In the genomic region with DNA sequence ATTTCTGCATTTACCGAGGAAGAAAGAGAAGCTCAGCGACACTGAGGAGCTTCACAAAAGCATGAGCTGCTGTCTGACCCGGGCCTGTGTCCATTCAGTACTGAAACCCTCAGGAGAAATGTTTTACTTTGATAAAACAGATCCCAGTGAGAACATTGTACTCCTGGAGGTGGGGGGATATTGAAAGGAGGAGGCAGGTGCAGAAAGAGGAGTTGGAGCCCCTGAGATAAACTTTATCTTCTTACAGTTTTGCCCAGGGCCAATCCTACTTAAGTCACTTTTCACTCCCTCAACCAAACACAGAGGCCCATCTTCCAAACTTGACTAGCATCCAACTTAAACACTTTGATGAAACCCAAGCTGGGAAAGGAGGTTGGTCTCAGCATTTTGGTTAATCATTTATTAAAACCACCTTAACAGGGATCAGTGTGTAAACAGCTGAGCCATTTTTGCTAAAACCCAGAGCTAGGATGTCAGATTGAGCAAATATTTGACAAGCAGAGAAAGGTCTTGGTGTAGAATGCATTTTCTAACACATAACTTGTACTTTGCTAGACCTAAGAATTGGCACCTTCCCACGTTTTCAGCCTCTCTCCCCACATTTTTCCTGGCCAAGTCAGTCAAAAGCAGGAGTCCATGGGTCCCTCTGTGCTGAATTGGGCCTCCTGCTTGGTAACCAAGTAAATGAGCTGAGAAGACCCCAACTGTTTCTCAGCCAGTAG, we compare ENCODE assay signal across 12 cellular contexts. TPM values are rescaled to one million over a fixed set of nuclear protein-coding genes. Genes with fewer than 3 reads are reported as not detected.
A peak's percentile ranks its signal among the peaks of the same experiment; 100 is the strongest.
DNase-seq lines count a peak whose midpoint lies in the region; ATAC-seq and TF ChIP-seq lines count a peak whose summit lies in the region.
"Had no signal": no experiment of that assay in that cellular context is flagged by ENCODE, and none has a peak within 500 bp of the region (broad histone marks: within the 10 kb centered on the region; RNA-seq: fewer than 3 reads in every experiment).

No MANE protein-coding gene starts in this region.

- H3K36me3 Mint-ChIP-seq in type B pancreatic cell: no peaks in the 10 kb centered on the region
- no peaks in the 10 kb centered on the region for H3K36me3 Mint-ChIP-seq in activated T-helper 2 cell treated with anti-CD3 and anti-CD28 coated beads, Interferon-gamma antibody, Interleukin-2, Interleukin-4, amounts not matched to agents 10 μg/mL and 5 μg/mL and 100 μg/mL, durations not matched to agents 14 hours and 24 hours and 36 hours (ENCODE audit: low read depth)

- intact Hi-C loops in activated T-helper 2 cell treated with anti-CD3 and anti-CD28 coated beads, Interferon-gamma antibody, Interleukin-2, Interleukin-4, amounts not matched to agents 10 μg/mL and 5 μg/mL and 100 μg/mL, durations not matched to agents 14 hours and 24 hours and 36 hours (cut with micrococcal nuclease): no loop called here

- ATAC-seq in left lobe of liver (peak; percentile 81), GM19328 (IDR thresholded peaks at IDR 0.05; ENCODE audit: unreplicated experiment) (no peak)

- H3K4me3 ChIP-seq in cardiac fibroblast (replicated peaks in 1 of 2; ENCODE audit: low read depth in 2 of 2, low read length in 2 of 2): no peak overlapping the region

- DNase-seq in NCI-H1092 treated with DMSO at 0.1 percent for 48 hours (lab: John Stamatoyannopoulos, UW) (peak; percentile 29), NCI-H1092 (lab: John Stamatoyannopoulos, UW) (no peak), cardiac fibroblast (ENCODE audit: low read depth in 2 of 2) (peak; percentile 39), left lobe of liver (ENCODE audit: low spot score) (peak; percentile 65), type B pancreatic cell (ENCODE audit: extremely low spot score, unreplicated experiment) (no peak), NCI-H1417 treated with DMSO at 0.1 percent for 48 hours (lab: John Stamatoyannopoulos, UW) (no peak)
- DNase-seq in activated T-helper 2 cell treated with anti-CD3 and anti-CD28 coated beads, Interferon-gamma antibody, Interleukin-2, Interleukin-4, amounts not matched to agents 10 μg/mL and 5 μg/mL and 100 μg/mL, durations not matched to agents 14 hours and 24 hours and 36 hours (ENCODE audit: low spot score): no peak
- DNase-seq: activated CD4-positive, alpha-beta T cell treated with anti-CD3 and anti-CD28 coated beads, Interleukin-2, amount 50 U/mL, for 1 hour; activated effector memory CD4-positive, alpha-beta T cell treated with anti-CD3 and anti-CD28 coated beads, Interleukin-2, amount 50 U/mL, for 16 hours; cerebellar nuclear complex; NCI-H146 had no signal

- H3K4me3 Mint-ChIP-seq in type B pancreatic cell: no peak overlapping the region
- no peak overlapping the region for H3K4me3 Mint-ChIP-seq in activated T-helper 2 cell treated with anti-CD3 and anti-CD28 coated beads, Interferon-gamma antibody, Interleukin-2, Interleukin-4, amounts not matched to agents 10 μg/mL and 5 μg/mL and 100 μg/mL, durations not matched to agents 14 hours and 24 hours and 36 hours (ENCODE audit: low read depth)

- H3K27me3 Mint-ChIP-seq in type B pancreatic cell: no peaks in the 10 kb centered on the region
- peaks cover 3% of the 10 kb centered on the region for H3K27me3 Mint-ChIP-seq in activated T-helper 2 cell treated with anti-CD3 and anti-CD28 coated beads, Interferon-gamma antibody, Interleukin-2, Interleukin-4, amounts not matched to agents 10 μg/mL and 5 μg/mL and 100 μg/mL, durations not matched to agents 14 hours and 24 hours and 36 hours (ENCODE audit: low read depth)

- H3K27ac Mint-ChIP-seq in type B pancreatic cell: peak overlapping the region; percentile 62
- no peak overlapping the region for H3K27ac Mint-ChIP-seq in activated T-helper 2 cell treated with anti-CD3 and anti-CD28 coated beads, Interferon-gamma antibody, Interleukin-2, Interleukin-4, amounts not matched to agents 10 μg/mL and 5 μg/mL and 100 μg/mL, durations not matched to agents 14 hours and 24 hours and 36 hours

- H3K4me1 Mint-ChIP-seq in type B pancreatic cell (ENCODE audit: unreplicated experiment): peaks cover 5% of the 10 kb centered on the region
- H3K4me1 Mint-ChIP-seq in activated T-helper 2 cell treated with anti-CD3 and anti-CD28 coated beads, Interferon-gamma antibody, Interleukin-2, Interleukin-4, amounts not matched to agents 10 μg/mL and 5 μg/mL and 100 μg/mL, durations not matched to agents 14 hours and 24 hours and 36 hours (ENCODE audit: low read depth): no peaks in the 10 kb centered on the region

- no peaks in the 10 kb centered on the region for H3K9me3 Mint-ChIP-seq in type B pancreatic cell
- H3K9me3 Mint-ChIP-seq in activated T-helper 2 cell treated with anti-CD3 and anti-CD28 coated beads, Interferon-gamma antibody, Interleukin-2, Interleukin-4, amounts not matched to agents 10 μg/mL and 5 μg/mL and 100 μg/mL, durations not matched to agents 14 hours and 24 hours and 36 hours: no peaks in the 10 kb centered on the region

- no peak for TF ChIP-seq CTCF in cardiac fibroblast (IDR thresholded peaks at IDR 0.05; ENCODE audit: low read depth, low read length)
- TF ChIP-seq CTCF in type B pancreatic cell (conservative IDR thresholded peaks at IDR 0.05): no peak

RNA-seq across cellular contexts. Expression of gene SARS1, which starts 32.5 kb away (rescaled TPM):
- total RNA-seq in left lobe of liver (80.0 TPM), type B pancreatic cell (ENCODE audit: low replicate concordance) (136 and 173 TPM in 2 replicates)
- total RNA-seq in activated T-helper 2 cell treated with anti-CD3 and anti-CD28 coated beads, Interferon-gamma antibody, Interleukin-2, Interleukin-4, amounts not matched to agents 10 μg/mL and 5 μg/mL and 100 μg/mL, durations not matched to agents 14 hours and 24 hours and 36 hours: 128 and 129 TPM in 2 replicates

Comparison
In these comparisons a context has a peak if more than half of its experiments do, and no peak if none do; other contexts are left out.
1. DNase-seq: peak in NCI-H1092 treated with DMSO at 0.1 percent for 48 hours (single experiment), cardiac fibroblast (2 of 2) and left lobe of liver (single experiment); none in NCI-H1092 (single experiment), type B pancreatic cell (single experiment), NCI-H1417 treated with DMSO at 0.1 percent for 48 hours (single experiment) and activated T-helper 2 cell treated with anti-CD3 and anti-CD28 coated beads, Interferon-gamma antibody, Interleukin-2, Interleukin-4, amounts not matched to agents 10 μg/mL and 5 μg/mL and 100 μg/mL, durations not matched to agents 14 hours and 24 hours and 36 hours (single experiment).